In the genomic region with DNA sequence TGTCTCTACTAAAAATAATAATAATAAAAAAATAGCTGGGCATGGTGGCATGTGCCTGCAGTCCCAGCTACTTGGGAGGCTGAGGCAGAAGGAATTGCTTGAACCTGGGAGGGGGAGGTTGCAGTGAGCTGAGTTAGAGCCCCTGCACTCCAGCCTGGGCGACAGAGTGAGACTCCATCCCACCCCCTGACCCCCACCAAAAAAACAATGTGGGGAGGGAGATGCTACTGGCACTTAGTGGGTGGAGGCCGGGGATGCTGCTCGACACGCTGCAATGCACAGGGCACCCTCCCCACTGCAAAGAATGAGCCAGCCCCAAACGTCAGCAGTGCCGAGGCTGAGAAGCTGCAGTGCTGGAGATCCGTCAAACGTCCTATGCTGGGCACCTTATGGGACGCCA, we compare ENCODE assay signal across 31 cellular contexts.
"Had no signal": no experiment of that assay in that cellular context is flagged by ENCODE, and none has a peak within 500 bp of the region (broad histone marks: within the 10 kb centered on the region; RNA-seq: fewer than 3 reads in every experiment).

No MANE protein-coding gene starts in this region.

- H3K9me3 Mint-ChIP-seq: natural killer cell; stimulated activated memory B cell treated with anti-CD40 and anti-IgM and Interleukin-4, amounts not matched to agents 10 μg/mL and 1 μg/mL and 100 μg/mL, for 72 hours had no signal

- H3K27me3 ChIP-seq: ovary, right lobe of liver, sigmoid colon, suprapubic skin, testis, transverse colon, vagina had no signal

- H3K36me3 ChIP-seq: ovary, right lobe of liver, sigmoid colon, suprapubic skin, tibial artery, transverse colon, vagina had no signal

- H2AFZ ChIP-seq: parathyroid adenoma had no signal

- DNase-seq: naive thymus-derived CD4-positive, alpha-beta T cell; natural killer cell; occipital lobe; ovary; posterior cingulate gyrus; psoas muscle; right cardiac atrium; right lobe of liver; sigmoid colon; small intestine; stimulated activated CD4-positive, alpha-beta T cell treated with anti-CD3 and anti-CD28 coated beads, Interleukin-12 subunit alpha, Interleukin-12 subunit beta, amount 100 ng/mL, for 4 hours; stimulated activated CD4-positive, alpha-beta T cell treated with anti-CD3 and anti-CD28 coated beads, Interleukin-1b, Interleukin-23, amount 100 ng/mL, for 48 hours; stimulated activated CD4-positive, alpha-beta T cell treated with anti-CD3 and anti-CD28 coated beads, Interleukin-4, amount 100 ng/mL, for 1 hour; stimulated activated CD4-positive, alpha-beta T cell treated with anti-CD3 and anti-CD28 coated beads, Interleukin-4, amount 100 ng/mL, for 4 hours; stimulated activated CD8-positive, alpha-beta memory T cell treated with anti-CD3 and anti-CD28 coated beads, Interleukin-4, amount 100 ng/mL, for 48 hours; stimulated activated naive CD4-positive, alpha-beta T cell; stimulated activated naive CD8-positive, alpha-beta T cell treated with anti-CD3 and anti-CD28 coated beads, Interleukin-15, amount 100 ng/mL, for 72 hours; stimulated activated naive CD8-positive, alpha-beta T cell treated with anti-CD3 and anti-CD28 coated beads, Interleukin-15, Interleukin-2, amounts not matched to agents 100 U/mL and 50 U/mL, for 24 hours; substantia nigra; testis; tibial artery; transverse colon had no signal

- H3K79me2 ChIP-seq: parathyroid adenoma had no signal

- H3K27me3 Mint-ChIP-seq: stimulated activated memory B cell treated with anti-CD40 and anti-IgM and Interleukin-4, amounts not matched to agents 10 μg/mL and 1 μg/mL and 100 μg/mL, for 72 hours; stimulated activated naive CD8-positive, alpha-beta T cell treated with anti-CD3 and anti-CD28 coated beads, Interleukin-15, amount 100 ng/mL, for 72 hours had no signal

- ATAC-seq: naive thymus-derived CD4-positive, alpha-beta T cell; natural killer cell; psoas muscle; right cardiac atrium; stimulated activated memory B cell treated with anti-CD40 and anti-IgM and Interleukin-4, amounts not matched to agents 10 μg/mL and 1 μg/mL and 100 μg/mL, for 72 hours; stimulated activated naive CD8-positive, alpha-beta T cell treated with anti-CD3 and anti-CD28 coated beads, Interleukin-15, amount 100 ng/mL, for 72 hours; stimulated activated naive CD8-positive, alpha-beta T cell treated with anti-CD3 and anti-CD28 coated beads, Interleukin-15, Interleukin-2, amounts not matched to agents 100 U/mL and 50 U/mL, for 24 hours had no signal

- H3K27ac ChIP-seq: ovary, parathyroid adenoma, psoas muscle, right lobe of liver, sigmoid colon, suprapubic skin, testis, tibial artery, transverse colon, vagina had no signal

- H3K4me1 ChIP-seq: parathyroid adenoma, psoas muscle, right lobe of liver, sigmoid colon, testis, tibial artery, vagina had no signal

- H3K27ac Mint-ChIP-seq: naive thymus-derived CD4-positive, alpha-beta T cell; natural killer cell; progenitor cell of endocrine pancreas; stimulated activated memory B cell treated with anti-CD40 and anti-IgM and Interleukin-4, amounts not matched to agents 10 μg/mL and 1 μg/mL and 100 μg/mL, for 72 hours; stimulated activated naive CD8-positive, alpha-beta T cell treated with anti-CD3 and anti-CD28 coated beads, Interleukin-15, amount 100 ng/mL, for 72 hours; type B pancreatic cell had no signal

- H3K4me1 Mint-ChIP-seq: natural killer cell had no signal

- H3K4me3 Mint-ChIP-seq: naive thymus-derived CD4-positive, alpha-beta T cell; natural killer cell; nephron; neural crest cell; stimulated activated memory B cell treated with anti-CD40 and anti-IgM and Interleukin-4, amounts not matched to agents 10 μg/mL and 1 μg/mL and 100 μg/mL, for 72 hours; stimulated activated naive CD8-positive, alpha-beta T cell treated with anti-CD3 and anti-CD28 coated beads, Interleukin-15, amount 100 ng/mL, for 72 hours; type B pancreatic cell had no signal

- H3K36me3 Mint-ChIP-seq: natural killer cell, type B pancreatic cell had no signal

- FAIRE-seq: small intestine, urothelium cell line had no signal

- H3K4me3 ChIP-seq: ovary, psoas muscle, right lobe of liver, sigmoid colon, suprapubic skin, tibial artery, transverse colon, vagina had no signal

- H3K9ac ChIP-seq: parathyroid adenoma had no signal

- H3K9me3 ChIP-seq: ovary, right lobe of liver, suprapubic skin, testis, vagina had no signal
